ENCODE assay signal across 1 cellular context in the genomic region with DNA sequence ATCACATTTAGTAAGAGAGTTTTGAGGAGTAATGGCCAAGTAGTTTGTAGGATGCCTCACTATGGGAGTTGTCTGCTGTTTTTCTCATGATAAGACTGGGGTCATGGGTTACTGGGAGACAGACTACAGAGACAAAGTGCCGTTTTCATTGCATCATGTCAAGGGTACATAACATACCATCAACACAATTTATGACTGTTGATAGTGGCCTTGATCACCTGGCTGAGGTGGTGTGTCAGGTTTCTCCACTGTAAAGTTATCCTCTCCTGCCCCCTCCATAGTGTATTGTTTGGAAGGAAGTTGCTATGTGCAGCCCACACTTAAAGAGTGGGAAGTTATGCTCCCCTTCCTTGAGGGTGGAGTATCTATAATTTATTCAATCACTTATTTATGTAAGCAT.
TF ChIP-seq lines count a peak whose summit lies in the region.

No MANE protein-coding gene starts in this region.

TF ChIP-seq in K562, 482 proteins besides CTCF, POLR2A, EP300 and RAD21 (continued from another document):
- TF ChIP-seq ELF4 (CRISPR knock-in tag; IDR thresholded peaks at IDR 0.05) (no peak), PRMT5 (CRISPR knock-in tag; IDR thresholded peaks at IDR 0.05) (no peak), ZBTB9 (CRISPR knock-in tag; IDR thresholded peaks at IDR 0.05) (no peak), HBP1 (CRISPR knock-in tag; IDR thresholded peaks at IDR 0.05) (no peak), HDAC2 (IDR thresholded peaks at IDR 0.05) (peak; percentile 60; the same call in 1 of the 2 replicates), MEIS2 (IDR thresholded peaks at IDR 0.05; ENCODE audit: partially characterized antibody) (peak; percentile 92), NCOR1 (IDR thresholded peaks at IDR 0.05) (peak; percentile 73), ILK (tag; IDR thresholded peaks at IDR 0.05; ENCODE audit: borderline replicate concordance, low read depth) (no peak), CUX1 (CRISPR knock-in tag; IDR thresholded peaks at IDR 0.05) (no peak), ZNF140 (CRISPR knock-in tag; IDR thresholded peaks at IDR 0.05) (no peak), ZMIZ1 (IDR thresholded peaks at IDR 0.05; ENCODE audit: low read depth in 2 of 2, low read length in 2 of 2) (no peak), CHD4 (IDR thresholded peaks at IDR 0.05; ENCODE audit: insufficient read depth, insufficient replicate concordance, low read depth, low read length, poor library complexity, severe bottlenecking) (no peak), ZBTB2 (IDR thresholded peaks at IDR 0.05) (peak; percentile 57; the same call in 1 of the 2 replicates), DMBX1 (CRISPR knock-in tag; IDR thresholded peaks at IDR 0.05; ENCODE audit: borderline replicate concordance) (peak; percentile 68; the same call in 1 of the 2 replicates), MBD2 (IDR thresholded peaks at IDR 0.05; ENCODE audit: borderline replicate concordance, low read depth) (no peak), ZNF121 (CRISPR knock-in tag; conservative IDR thresholded peaks at IDR 0.05) (no peak), RFX1 (IDR thresholded peaks at IDR 0.05) (peak; percentile 65), FOXK2 (conservative IDR thresholded peaks at IDR 0.05 in 1 of 2, IDR thresholded peaks at IDR 0.05 in 1 of 2; ENCODE audit: low read depth in 2 of 2) (no peak), ZNF165 (CRISPR knock-in tag; IDR thresholded peaks at IDR 0.05; ENCODE audit: borderline replicate concordance) (no peak), CHCHD3 (CRISPR knock-in tag; IDR thresholded peaks at IDR 0.05) (no peak), NFXL1 (CRISPR knock-in tag; IDR thresholded peaks at IDR 0.05) (no peak), FIP1L1 (IDR thresholded peaks at IDR 0.05; ENCODE audit: low read depth, low read length, poor library complexity, severe bottlenecking) (no peak), MTA3 (IDR thresholded peaks at IDR 0.05; ENCODE audit: borderline replicate concordance) (no peak), MTF1 (CRISPR knock-in tag; IDR thresholded peaks at IDR 0.05; ENCODE audit: borderline replicate concordance) (no peak), TEAD4 (IDR thresholded peaks at IDR 0.05; ENCODE audit: low read length) (peak; percentile 67; the same call in 1 of the 2 replicates), TEAD4 (CRISPR knock-in tag; IDR thresholded peaks at IDR 0.05; ENCODE audit: borderline replicate concordance) (no peak), PKNOX1 (IDR thresholded peaks at IDR 0.05) (peak; percentile 70; the same call in 1 of the 2 replicates)
- TF ChIP-seq, protein P1, sequence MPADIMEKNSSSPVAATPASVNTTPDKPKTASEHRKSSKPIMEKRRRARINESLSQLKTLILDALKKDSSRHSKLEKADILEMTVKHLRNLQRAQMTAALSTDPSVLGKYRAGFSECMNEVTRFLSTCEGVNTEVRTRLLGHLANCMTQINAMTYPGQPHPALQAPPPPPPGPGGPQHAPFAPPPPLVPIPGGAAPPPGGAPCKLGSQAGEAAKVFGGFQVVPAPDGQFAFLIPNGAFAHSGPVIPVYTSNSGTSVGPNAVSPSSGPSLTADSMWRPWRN (IDR thresholded peaks at IDR 0.05; ENCODE audit: low read depth): no peak
